8 cellular contexts compared by ENCODE assay signal in the genomic region with DNA sequence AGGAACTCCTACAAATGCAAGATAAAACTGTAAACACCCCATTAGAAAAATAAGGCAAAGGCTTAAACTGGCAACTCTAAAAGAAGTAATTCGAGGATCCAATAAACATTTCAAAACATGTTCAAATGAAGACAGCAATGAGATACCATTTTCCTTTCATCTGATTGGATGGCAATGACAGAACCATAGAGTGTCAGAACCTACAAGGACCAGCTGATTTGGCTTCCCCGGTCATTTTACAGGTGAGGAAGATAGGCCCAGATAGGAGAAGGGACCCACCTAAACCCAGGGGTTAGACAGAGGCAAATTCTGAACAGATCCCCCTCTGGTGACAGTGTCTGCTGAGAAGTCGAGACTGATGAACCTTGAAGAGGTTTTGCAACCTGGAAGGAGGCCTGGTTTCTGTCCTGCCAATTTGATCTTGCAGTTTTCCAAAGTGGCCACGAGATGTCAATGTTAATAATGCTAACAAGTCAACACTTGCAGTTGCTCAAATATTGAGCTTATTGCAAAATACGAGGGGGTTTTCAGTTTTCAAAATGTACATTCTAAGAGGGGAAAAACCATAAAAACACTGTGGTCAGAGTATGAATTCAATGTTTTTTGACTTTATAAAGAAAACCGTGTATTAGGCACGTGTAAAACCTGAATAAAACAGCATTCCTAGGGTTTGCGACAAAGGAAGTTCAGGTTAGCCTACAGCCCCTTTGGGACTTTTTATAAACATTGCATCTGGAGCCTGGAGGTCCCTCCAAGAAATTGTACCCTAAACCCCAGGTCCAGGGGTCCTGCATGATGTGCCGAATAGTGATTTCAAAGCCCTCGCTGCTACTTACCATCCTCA. TPM values are rescaled to one million over a fixed set of nuclear protein-coding genes. Genes with fewer than 3 reads are reported as not detected.
A peak's percentile ranks its signal among the peaks of the same experiment; 100 is the strongest.
DNase-seq lines count a peak whose midpoint lies in the region; ATAC-seq, FAIRE-seq and TF ChIP-seq lines count a peak whose summit lies in the region.

No MANE protein-coding gene starts in this region.

- peak; percentile 78 for TF ChIP-seq CTCF in AG10803 (conservative IDR thresholded peaks at IDR 0.05; ENCODE audit: low read length)
- peak; percentile 44; the same call in 1 of the 2 replicates for TF ChIP-seq CTCF in GM12874 (IDR thresholded peaks at IDR 0.05; ENCODE audit: insufficient read depth, low read depth, low read length)
- peak; percentile 19 to 75 (median 64) for TF ChIP-seq CTCF in body of pancreas (IDR thresholded peaks at IDR 0.05)
- TF ChIP-seq CTCF in kidney (IDR thresholded peaks at IDR 0.05; ENCODE audit: borderline replicate concordance, extremely low read depth, insufficient read depth): peak; percentile 57
- TF ChIP-seq CTCF in thyroid gland (IDR thresholded peaks at IDR 0.05): peak; percentile 21 to 74 (median 55)

- WGBS in body of pancreas, 2 donors: 36% methylated on average over 10 of the region's 10 CpGs
- 48 to 53% methylated on average over 10 of the region's 10 CpGs for WGBS in thyroid gland, 2 donors

- intact Hi-C loops in body of pancreas (cut with DNase I) (loop anchor here (10.0 kb wide), 1 partner anchor 109 kb away; no protein-coding TSS in a partner anchor), kidney (cut with DNase I) (loop anchor here (10.0 kb wide), 1 partner anchor 109 kb away; no protein-coding TSS in a partner anchor), thyroid gland (cut with DNase I) (no loop called here)

- H3K9me3 ChIP-seq in body of pancreas (no peaks in the 10 kb centered on the region), kidney (ENCODE audit: control insufficient read depth in 1 of 2, low read length in 2 of 2) (no peaks in the 10 kb centered on the region), thyroid gland (no peaks in the 10 kb centered on the region)

- no peak for TF ChIP-seq POLR2A in body of pancreas (IDR thresholded peaks at IDR 0.05)
- TF ChIP-seq POLR2A in thyroid gland (IDR thresholded peaks at IDR 0.05): no peak

- DNase-seq in AG10803 (ENCODE audit: low read depth) (peak; percentile 83), NCI-H226 (peak; percentile 57), body of pancreas (peak; percentile 31 to 57 (median 49)), kidney (no peak), thyroid gland (peak; percentile 54 to 59)
- DNase-seq in stimulated activated CD4-positive, alpha-beta T cell treated with anti-CD3 and anti-CD28 coated beads, Interleukin-4, amount 100 ng/mL, for 4 hours: no peak

- H3K9ac ChIP-seq in kidney (ENCODE audit: low read length in 2 of 2): no peak overlapping the region

- no peak for FAIRE-seq in kidney (lab: Jason Lieb, UNC)

- H3K27ac ChIP-seq in body of pancreas (no peak overlapping the region), kidney (ENCODE audit: low read depth in 2 of 2, low read length in 2 of 2) (no peak overlapping the region), thyroid gland (no peak overlapping the region)

- H3K27me3 ChIP-seq in body of pancreas (no peaks in the 10 kb centered on the region), thyroid gland (no peaks in the 10 kb centered on the region)

- no peak overlapping the region for H3K4me3 ChIP-seq in AG10803 (ENCODE audit: low read length)
- H3K4me3 ChIP-seq in body of pancreas: no peak overlapping the region
- H3K4me3 ChIP-seq in kidney (ENCODE audit: low read length in 2 of 2): no peak overlapping the region
- no peak overlapping the region for H3K4me3 ChIP-seq in thyroid gland (replicated peaks in 1 of 3)

- H3K4me1 ChIP-seq in body of pancreas (no peaks in the 10 kb centered on the region), kidney (ENCODE audit: control insufficient read depth in 1 of 2, insufficient read depth in 1 of 2, low read depth in 1 of 2, low read length in 2 of 2) (peaks cover 0 to 3% of the 10 kb centered on the region in 2 donors), thyroid gland (peaks cover 0 to 37% of the 10 kb centered on the region in 2 donors)

- H3K36me3 ChIP-seq in body of pancreas (replicated peaks in 1 of 2; ENCODE audit: insufficient read depth in 1 of 2, low read depth in 2 of 2) (no peaks in the 10 kb centered on the region), kidney (ENCODE audit: control insufficient read depth in 1 of 2, insufficient read depth in 2 of 2, low read length in 2 of 2) (no peaks in the 10 kb centered on the region), thyroid gland (no peaks in the 10 kb centered on the region)

- peak; percentile 68 for ATAC-seq in body of pancreas
- no peak for ATAC-seq in HG03432 (IDR thresholded peaks at IDR 0.05; ENCODE audit: unreplicated experiment)

RNA-seq across cellular contexts. Expression of gene CFAP161, which starts 21.5 kb away (rescaled TPM):
- total RNA-seq in body of pancreas: not detected
- total RNA-seq in kidney: 0.50 TPM
- not detected for polyA plus RNA-seq in kidney (ENCODE audit: insufficient read depth, low read depth, low replicate concordance)
- under 1 TPM in 3 of 4 donors, not detected in 1; 0.56 to 0.81 (median 0.78) TPM for total RNA-seq in thyroid gland

RNA-seq across cellular contexts. Expression of gene IL16, which starts 41.1 kb away (rescaled TPM):
- total RNA-seq in body of pancreas (1 to 10 TPM; 2.9 to 4.9 TPM), kidney (19.9 TPM), thyroid gland (10 to 100 TPM in 2 of 4 donors, 1 to 10 TPM in 2; 4.9 to 11.5 (median 8.4) TPM)
- 1.4 TPM for polyA plus RNA-seq in kidney (ENCODE audit: insufficient read depth, low read depth, low replicate concordance)

Comparison
In these comparisons a context has a peak if more than half of its experiments do, and no peak if none do; other contexts are left out.
1. DNase-seq: peak in AG10803 (single experiment), NCI-H226 (single experiment), body of pancreas (4 of 4) and thyroid gland (2 of 2); none in kidney (single experiment) and stimulated activated CD4-positive, alpha-beta T cell treated with anti-CD3 and anti-CD28 coated beads, Interleukin-4, amount 100 ng/mL, for 4 hours (0 of 2).
2. Peak in every context shown above with its lines, with median percentiles within 50 percentile points of each other: CTCF ChIP-seq.